1 cellular context compared by ENCODE assay signal in genomic region chr17:39867084-39867890, GRCh38.
TF ChIP-seq lines count a peak whose summit lies in the region.

No MANE protein-coding gene starts in this region.

TF ChIP-seq in HepG2, 621 proteins besides CTCF, POLR2A, EP300 and RAD21:
- TF ChIP-seq ZNF292 (CRISPR knock-in tag; IDR thresholded peaks at IDR 0.05; ENCODE audit: borderline replicate concordance, low read depth) (no peak), ARID2 (CRISPR knock-in tag; IDR thresholded peaks at IDR 0.05; ENCODE audit: borderline replicate concordance) (no peak), SMC3 (IDR thresholded peaks at IDR 0.05; ENCODE audit: low read length) (no peak)
TF ChIP-seq in HepG2: peak in this region for 0.
